ENCODE assay signal across 1 cellular context in the genomic region with DNA sequence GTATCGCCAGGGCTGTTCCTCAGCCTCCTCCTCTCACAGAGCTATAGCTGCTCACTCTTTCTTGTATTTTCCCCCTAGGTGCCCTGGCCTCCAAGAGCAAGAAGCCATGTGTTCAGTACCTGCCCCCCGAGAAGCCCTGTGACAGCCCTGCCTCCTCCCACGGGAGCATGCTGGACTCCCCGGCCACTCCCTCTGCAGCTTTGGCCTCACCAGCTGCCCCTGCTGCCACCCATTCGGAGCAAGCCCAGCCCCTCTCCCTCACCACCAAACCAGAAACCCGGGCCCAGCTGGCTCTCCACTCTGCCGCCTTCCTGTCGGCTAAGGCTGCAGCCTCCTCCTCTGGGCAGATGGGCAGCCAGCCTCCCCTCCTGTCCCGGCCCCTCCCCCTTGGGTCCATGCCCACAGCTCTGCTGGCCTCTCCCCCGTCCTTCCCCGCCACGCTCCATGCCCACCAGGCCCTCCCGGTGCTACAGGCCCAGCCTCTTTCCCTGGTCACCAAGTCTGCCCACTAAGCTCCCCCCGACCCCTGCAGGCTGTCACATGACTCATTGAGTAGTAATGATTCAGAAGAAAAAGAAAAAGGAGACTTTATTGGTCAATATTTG.
TF ChIP-seq lines count a peak whose summit lies in the region.

No MANE protein-coding gene starts in this region.

TF ChIP-seq in HepG2, 621 proteins besides CTCF, POLR2A, EP300 and RAD21 (continued from another document and continues in another):
- TF ChIP-seq, protein P1, sequence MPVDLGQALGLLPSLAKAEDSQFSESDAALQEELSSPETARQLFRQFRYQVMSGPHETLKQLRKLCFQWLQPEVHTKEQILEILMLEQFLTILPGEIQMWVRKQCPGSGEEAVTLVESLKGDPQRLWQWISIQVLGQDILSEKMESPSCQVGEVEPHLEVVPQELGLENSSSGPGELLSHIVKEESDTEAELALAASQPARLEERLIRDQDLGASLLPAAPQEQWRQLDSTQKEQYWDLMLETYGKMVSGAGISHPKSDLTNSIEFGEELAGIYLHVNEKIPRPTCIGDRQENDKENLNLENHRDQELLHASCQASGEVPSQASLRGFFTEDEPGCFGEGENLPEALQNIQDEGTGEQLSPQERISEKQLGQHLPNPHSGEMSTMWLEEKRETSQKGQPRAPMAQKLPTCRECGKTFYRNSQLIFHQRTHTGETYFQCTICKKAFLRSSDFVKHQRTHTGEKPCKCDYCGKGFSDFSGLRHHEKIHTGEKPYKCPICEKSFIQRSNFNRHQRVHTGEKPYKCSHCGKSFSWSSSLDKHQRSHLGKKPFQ (CRISPR knock-in tag; IDR thresholded peaks at IDR 0.05; ENCODE audit: insufficient replicate concordance), result no peak
- TF ChIP-seq AGO2 (optimal IDR thresholded peaks at IDR 0.05; ENCODE audit: low read depth, low read length), result peak; percentile 91
- TF ChIP-seq, protein P2, sequence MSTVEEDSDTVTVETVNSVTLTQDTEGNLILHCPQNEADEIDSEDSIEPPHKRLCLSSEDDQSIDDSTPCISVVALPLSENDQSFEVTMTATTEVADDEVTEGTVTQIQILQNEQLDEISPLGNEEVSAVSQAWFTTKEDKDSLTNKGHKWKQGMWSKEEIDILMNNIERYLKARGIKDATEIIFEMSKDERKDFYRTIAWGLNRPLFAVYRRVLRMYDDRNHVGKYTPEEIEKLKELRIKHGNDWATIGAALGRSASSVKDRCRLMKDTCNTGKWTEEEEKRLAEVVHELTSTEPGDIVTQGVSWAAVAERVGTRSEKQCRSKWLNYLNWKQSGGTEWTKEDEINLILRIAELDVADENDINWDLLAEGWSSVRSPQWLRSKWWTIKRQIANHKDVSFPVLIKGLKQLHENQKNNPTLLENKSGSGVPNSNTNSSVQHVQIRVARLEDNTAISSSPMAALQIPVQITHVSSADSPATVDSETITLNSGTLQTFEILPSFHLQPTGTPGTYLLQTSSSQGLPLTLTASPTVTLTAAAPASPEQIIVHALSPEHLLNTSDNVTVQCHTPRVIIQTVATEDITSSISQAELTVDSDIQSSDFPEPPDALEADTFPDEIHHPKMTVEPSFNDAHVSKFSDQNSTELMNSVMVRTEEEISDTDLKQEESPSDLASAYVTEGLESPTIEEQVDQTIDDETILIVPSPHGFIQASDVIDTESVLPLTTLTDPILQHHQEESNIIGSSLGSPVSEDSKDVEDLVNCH (CRISPR knock-in tag; IDR thresholded peaks at IDR 0.05), result no peak
- no peak for TF ChIP-seq JUND (CRISPR knock-in tag; IDR thresholded peaks at IDR 0.05)
- no peak for TF ChIP-seq HNRNPK (IDR thresholded peaks at IDR 0.05; ENCODE audit: low read depth, low read length, poor library complexity, severe bottlenecking)
- TF ChIP-seq JUNB (CRISPR knock-in tag; IDR thresholded peaks at IDR 0.05; ENCODE audit: borderline replicate concordance), result no peak
- TF ChIP-seq TP53 (CRISPR knock-in tag; conservative IDR thresholded peaks at IDR 0.05), result no peak
- TF ChIP-seq NFIC (IDR thresholded peaks at IDR 0.05; ENCODE audit: low read length), result no peak
- TF ChIP-seq THAP8 (CRISPR knock-in tag; IDR thresholded peaks at IDR 0.05; ENCODE audit: borderline replicate concordance), result no peak
- TF ChIP-seq ZNF446 (CRISPR knock-in tag; IDR thresholded peaks at IDR 0.05), result no peak
- TF ChIP-seq SMARCC2 (IDR thresholded peaks at IDR 0.05), result no peak
- no peak for TF ChIP-seq CREM (IDR thresholded peaks at IDR 0.05)
- no peak for TF ChIP-seq CREM (CRISPR knock-in tag; IDR thresholded peaks at IDR 0.05)
- TF ChIP-seq ZNF275 (CRISPR knock-in tag; IDR thresholded peaks at IDR 0.05; ENCODE audit: borderline replicate concordance), result no peak
- no peak for TF ChIP-seq ZNF614 (CRISPR knock-in tag; IDR thresholded peaks at IDR 0.05; ENCODE audit: borderline replicate concordance)
- no peak for TF ChIP-seq RARG (CRISPR knock-in tag; IDR thresholded peaks at IDR 0.05; ENCODE audit: low read depth)
- TF ChIP-seq ZNF629 (CRISPR knock-in tag; conservative IDR thresholded peaks at IDR 0.05), result no peak
- TF ChIP-seq MTF1 (CRISPR knock-in tag; IDR thresholded peaks at IDR 0.05), result no peak
- no peak for TF ChIP-seq CREB1 (IDR thresholded peaks at IDR 0.05)
- TF ChIP-seq CREB1 (CRISPR knock-in tag; IDR thresholded peaks at IDR 0.05), result no peak
- TF ChIP-seq ZNF296 (CRISPR knock-in tag; conservative IDR thresholded peaks at IDR 0.05), result no peak
- no peak for TF ChIP-seq PHF21A (CRISPR knock-in tag; IDR thresholded peaks at IDR 0.05)
- peak; percentile 16 for TF ChIP-seq MED8 (CRISPR knock-in tag; IDR thresholded peaks at IDR 0.05; ENCODE audit: insufficient replicate concordance)
- no peak for TF ChIP-seq REPIN1 (CRISPR knock-in tag; IDR thresholded peaks at IDR 0.05; ENCODE audit: borderline replicate concordance, low read depth)
- TF ChIP-seq, protein P3, sequence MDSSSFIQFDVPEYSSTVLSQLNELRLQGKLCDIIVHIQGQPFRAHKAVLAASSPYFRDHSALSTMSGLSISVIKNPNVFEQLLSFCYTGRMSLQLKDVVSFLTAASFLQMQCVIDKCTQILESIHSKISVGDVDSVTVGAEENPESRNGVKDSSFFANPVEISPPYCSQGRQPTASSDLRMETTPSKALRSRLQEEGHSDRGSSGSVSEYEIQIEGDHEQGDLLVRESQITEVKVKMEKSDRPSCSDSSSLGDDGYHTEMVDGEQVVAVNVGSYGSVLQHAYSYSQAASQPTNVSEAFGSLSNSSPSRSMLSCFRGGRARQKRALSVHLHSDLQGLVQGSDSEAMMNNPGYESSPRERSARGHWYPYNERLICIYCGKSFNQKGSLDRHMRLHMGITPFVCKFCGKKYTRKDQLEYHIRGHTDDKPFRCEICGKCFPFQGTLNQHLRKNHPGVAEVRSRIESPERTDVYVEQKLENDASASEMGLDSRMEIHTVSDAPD (CRISPR knock-in tag; IDR thresholded peaks at IDR 0.05), result no peak
- no peak for TF ChIP-seq KAT7 (CRISPR knock-in tag; IDR thresholded peaks at IDR 0.05; ENCODE audit: borderline replicate concordance)
- no peak for TF ChIP-seq ZFYVE20 (CRISPR knock-in tag; IDR thresholded peaks at IDR 0.05; ENCODE audit: borderline replicate concordance, low read depth)
- no peak for TF ChIP-seq ZNF12 (CRISPR knock-in tag; IDR thresholded peaks at IDR 0.05)
- no peak for TF ChIP-seq SOX6 (IDR thresholded peaks at IDR 0.05)
- peak; percentile 35 for TF ChIP-seq SOX6 (CRISPR knock-in tag; IDR thresholded peaks at IDR 0.05)
- TF ChIP-seq POGZ (CRISPR knock-in tag; IDR thresholded peaks at IDR 0.05), result peak; percentile 48; the same call in 1 of the 2 replicates
- TF ChIP-seq KDM1A (CRISPR knock-in tag; IDR thresholded peaks at IDR 0.05), result no peak
- no peak for TF ChIP-seq EHMT2 (IDR thresholded peaks at IDR 0.05; ENCODE audit: borderline replicate concordance, low read depth, low read length)
- no peak for TF ChIP-seq HMGXB3 (CRISPR knock-in tag; IDR thresholded peaks at IDR 0.05; ENCODE audit: borderline replicate concordance)
- TF ChIP-seq PRDM15 (CRISPR knock-in tag; IDR thresholded peaks at IDR 0.05), result no peak
- TF ChIP-seq ZNF670 (CRISPR knock-in tag; IDR thresholded peaks at IDR 0.05; ENCODE audit: borderline replicate concordance), result no peak
- peak; percentile 29; the same call in 1 of the 2 replicates for TF ChIP-seq IRF2 (CRISPR knock-in tag; IDR thresholded peaks at IDR 0.05)
- TF ChIP-seq SP5 (CRISPR knock-in tag; IDR thresholded peaks at IDR 0.05; ENCODE audit: borderline replicate concordance, low read depth), result 0 out of 2 replicates have a peak, but pooled peaks have one; percentile 24
- TF ChIP-seq PPARG (CRISPR knock-in tag; conservative IDR thresholded peaks at IDR 0.05), result no peak
- no peak for TF ChIP-seq MAFG (CRISPR knock-in tag; IDR thresholded peaks at IDR 0.05)
- TF ChIP-seq, protein P4, sequence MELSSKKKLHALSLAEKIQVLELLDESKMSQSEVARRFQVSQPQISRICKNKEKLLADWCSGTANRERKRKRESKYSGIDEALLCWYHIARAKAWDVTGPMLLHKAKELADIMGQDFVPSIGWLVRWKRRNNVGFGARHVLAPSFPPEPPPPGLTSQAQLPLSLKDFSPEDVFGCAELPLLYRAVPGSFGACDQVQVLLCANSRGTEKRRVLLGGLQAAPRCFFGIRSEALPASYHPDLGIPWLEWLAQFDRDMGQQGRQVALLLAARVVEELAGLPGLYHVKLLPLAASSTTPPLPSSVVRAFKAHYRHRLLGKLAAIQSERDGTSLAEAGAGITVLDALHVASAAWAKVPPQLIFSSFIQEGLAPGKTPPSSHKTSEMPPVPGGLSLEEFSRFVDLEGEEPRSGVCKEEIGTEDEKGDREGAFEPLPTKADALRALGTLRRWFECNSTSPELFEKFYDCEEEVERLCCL (CRISPR knock-in tag; IDR thresholded peaks at IDR 0.05; ENCODE audit: borderline replicate concordance), result no peak
